Comparison of ENCODE assay signal across 19 cellular contexts in the genomic region with DNA sequence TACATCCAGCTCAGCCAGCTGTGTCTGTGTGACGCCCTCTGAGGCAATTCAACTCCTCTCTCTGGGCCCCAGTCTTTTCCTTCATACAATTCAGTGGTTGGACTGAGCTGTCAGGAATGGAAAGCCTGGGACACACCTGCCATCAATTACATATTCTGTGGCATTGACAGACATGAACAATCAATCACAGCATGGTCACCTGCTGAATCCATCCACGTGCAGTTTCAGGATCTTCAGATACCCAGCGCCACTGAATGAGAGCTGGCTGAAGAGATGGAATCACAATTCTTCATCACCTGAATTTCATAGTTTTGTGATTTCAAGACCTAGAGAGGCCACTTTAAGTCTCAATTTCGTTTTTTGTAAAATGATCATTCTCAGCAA. TPM values are rescaled to one million over a fixed set of nuclear protein-coding genes. Genes with fewer than 3 reads are reported as not detected.
"Had no signal": no experiment of that assay in that cellular context is flagged by ENCODE, and none has a peak within 500 bp of the region (broad histone marks: within the 10 kb centered on the region; RNA-seq: fewer than 3 reads in every experiment).

No MANE protein-coding gene starts in this region.

- H3K27ac ChIP-seq: dorsolateral prefrontal cortex, hepatocyte, ovary, right atrium auricular region, uterus had no signal

- ATAC-seq: left cardiac atrium had no signal

- H2AFZ ChIP-seq: hepatocyte had no signal

- H3K4me3 ChIP-seq: dorsolateral prefrontal cortex, hepatocyte, ovary, right atrium auricular region, uterus had no signal

- DNase-seq: cortex of kidney; effector CD8-positive, alpha-beta T cell; foreskin melanocyte; left cardiac atrium; mesendoderm; naive B cell; small intestine; stimulated activated CD4-positive, alpha-beta T cell treated with anti-CD3 and anti-CD28 coated beads, Interleukin-12 subunit alpha, Interleukin-12 subunit beta, amount 100 ng/mL, for 4 hours; stimulated activated naive CD4-positive, alpha-beta T cell treated with Interleukin-2 at 50 U/mL for 16 hours; trophoblast cell; uterus had no signal

- H3K4me2 ChIP-seq: hepatocyte had no signal

- H3K36me3 ChIP-seq: ovary, right atrium auricular region, uterus had no signal

- H3K4me3 Mint-ChIP-seq: naive B cell had no signal

- H3K79me2 ChIP-seq: hepatocyte had no signal

- H3K9me3 ChIP-seq: ovary, right atrium auricular region, uterus had no signal

- H3K27me3 ChIP-seq: hepatocyte, ovary had no signal

RNA-seq across cellular contexts. Expression of a gene that starts 5.1 kb away (rescaled TPM):
- total RNA-seq: lung microvascular endothelial cell had no signal

RNA-seq across cellular contexts. Expression of a gene that starts 27.1 kb away (rescaled TPM):
- total RNA-seq: hepatocyte, kidney, left cardiac atrium, liver, lung microvascular endothelial cell, posterior vena cava, right atrium auricular region, uterus had no signal
